11 cellular contexts compared by ENCODE assay signal in genomic region chr15:55033574-55033973, GRCh38.
"Had no signal": no experiment of that assay in that cellular context is flagged by ENCODE, and none has a peak within 500 bp of the region (broad histone marks: within the 10 kb centered on the region; RNA-seq: fewer than 3 reads in every experiment).

No MANE protein-coding gene starts in this region.

- H3K27ac ChIP-seq: GM23248 had no signal

- H2AFZ ChIP-seq: GM23248, GM23338 had no signal

- H3K36me3 ChIP-seq: HAP-1 had no signal

- ATAC-seq: GM23338, HCT116 had no signal

- H3K4me1 ChIP-seq: HAP-1 had no signal

- H3K9me3 ChIP-seq: HAP-1 had no signal

- H3K4me3 ChIP-seq: GM23248, GM23338, HAP-1 had no signal

- FAIRE-seq: H1, H54 had no signal

- DNase-seq: GM23248, GOT3, H7, H9, HCEC 1CT, HFFc6 had no signal

- H3K9ac ChIP-seq: GM23248 had no signal

- H3K4me2 ChIP-seq: GM23338 had no signal
